ENCODE assay signal across 30 cellular contexts in the genomic region with DNA sequence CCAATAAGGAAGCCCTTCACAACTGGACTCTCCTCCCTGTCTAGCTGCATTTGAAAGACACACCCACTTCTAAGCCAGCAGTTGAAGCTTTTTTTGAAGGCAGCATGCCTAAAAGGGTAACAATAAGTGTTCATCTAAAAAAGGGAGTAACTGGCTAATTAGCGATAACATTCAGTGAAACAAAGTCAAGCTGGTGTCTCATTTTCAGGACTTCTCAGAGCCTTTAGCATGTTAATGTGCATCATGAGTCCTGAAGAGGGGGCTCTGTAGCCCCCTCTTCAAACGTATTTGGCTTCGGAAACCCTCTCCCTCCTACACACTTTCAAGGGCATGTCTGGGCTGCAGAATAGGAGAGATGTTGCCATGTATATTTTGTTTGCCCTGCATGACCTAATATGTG.
"Had no signal": no experiment of that assay in that cellular context is flagged by ENCODE, and none has a peak within 500 bp of the region (broad histone marks: within the 10 kb centered on the region; RNA-seq: fewer than 3 reads in every experiment).

No MANE protein-coding gene starts in this region.

- H3K4me3 Mint-ChIP-seq: activated B cell treated with CpG ODN at 0.5 μM for 24 hours; activated CD8-positive, alpha-beta T cell treated with anti-CD3 and anti-CD28 coated beads for 36 hours; activated naive CD4-positive, alpha-beta T cell treated with anti-CD3 and anti-CD28 coated beads for 36 hours; activated naive CD4-positive, alpha-beta T cell treated with anti-CD3 and anti-CD28 coated beads, Interleukin-2, amount 50 U/mL, for 24 hours; activated naive CD8-positive, alpha-beta T cell treated with anti-CD3 and anti-CD28 coated beads for 36 hours; activated naive CD8-positive, alpha-beta T cell treated with anti-CD3 and anti-CD28 coated beads, Interleukin-2, amount 50 U/mL, for 24 hours; activated T-cell treated with anti-CD3 and anti-CD28 coated beads, Interleukin-2, amount 50 U/mL, for 4 hours; activated T-helper 17 cell treated with anti-CD3 and anti-CD28 coated beads, Interleukin-2, amount 50 U/mL, for 72 hours; brain; dendritic cell treated with granulocyte-macrophage colony-stimulating factor and Interleukin-4, amounts not matched to agents 40 ng/mL and 50 ng/mL, for 4 days; endodermal cell; T-helper 17 cell; T-helper 2 cell treated with Interferon-gamma antibody and Interleukin-4, amounts not matched to agents 5 μg/mL and 100 μg/mL, for 36 hours had no signal

- H3K27me3 ChIP-seq: adrenal gland, ascending aorta, breast epithelium, cardiac muscle cell, dorsolateral prefrontal cortex had no signal

- H3K9me3 Mint-ChIP-seq: activated B cell treated with CpG ODN at 0.5 μM for 24 hours; activated CD8-positive, alpha-beta T cell treated with anti-CD3 and anti-CD28 coated beads for 36 hours; activated naive CD4-positive, alpha-beta T cell treated with anti-CD3 and anti-CD28 coated beads for 36 hours; activated naive CD4-positive, alpha-beta T cell treated with anti-CD3 and anti-CD28 coated beads, Interleukin-2, amount 50 U/mL, for 24 hours; activated naive CD8-positive, alpha-beta T cell treated with anti-CD3 and anti-CD28 coated beads for 36 hours; activated naive CD8-positive, alpha-beta T cell treated with anti-CD3 and anti-CD28 coated beads, Interleukin-2, amount 50 U/mL, for 24 hours; activated T-cell treated with anti-CD3 and anti-CD28 coated beads, Interleukin-2, amount 50 U/mL, for 4 hours; activated T-helper 17 cell treated with anti-CD3 and anti-CD28 coated beads, Interleukin-2, amount 50 U/mL, for 72 hours; brain; dendritic cell treated with granulocyte-macrophage colony-stimulating factor and Interleukin-4, amounts not matched to agents 40 ng/mL and 50 ng/mL, for 4 days; endodermal cell; T-helper 2 cell treated with Interferon-gamma antibody and Interleukin-4, amounts not matched to agents 5 μg/mL and 100 μg/mL, for 36 hours had no signal

- H3K27ac Mint-ChIP-seq: activated B cell treated with CpG ODN at 0.5 μM for 24 hours; activated CD8-positive, alpha-beta T cell treated with anti-CD3 and anti-CD28 coated beads for 36 hours; activated naive CD4-positive, alpha-beta T cell treated with anti-CD3 and anti-CD28 coated beads for 36 hours; activated naive CD4-positive, alpha-beta T cell treated with anti-CD3 and anti-CD28 coated beads, Interleukin-2, amount 50 U/mL, for 24 hours; activated naive CD8-positive, alpha-beta T cell treated with anti-CD3 and anti-CD28 coated beads for 36 hours; activated naive CD8-positive, alpha-beta T cell treated with anti-CD3 and anti-CD28 coated beads, Interleukin-2, amount 50 U/mL, for 24 hours; activated T-helper 17 cell treated with anti-CD3 and anti-CD28 coated beads, Interleukin-2, amount 50 U/mL, for 72 hours; dendritic cell treated with granulocyte-macrophage colony-stimulating factor and Interleukin-4, amounts not matched to agents 40 ng/mL and 50 ng/mL, for 4 days; endodermal cell; T-helper 17 cell; T-helper 2 cell treated with Interferon-gamma antibody and Interleukin-4, amounts not matched to agents 5 μg/mL and 100 μg/mL, for 36 hours had no signal

- H3K27me3 Mint-ChIP-seq: activated naive CD4-positive, alpha-beta T cell treated with anti-CD3 and anti-CD28 coated beads, Interleukin-2, amount 50 U/mL, for 24 hours; activated naive CD8-positive, alpha-beta T cell treated with anti-CD3 and anti-CD28 coated beads for 36 hours had no signal

- DNase-seq: activated B cell treated with CpG ODN at 0.5 μM for 24 hours; activated CD4-positive, alpha-beta T cell treated with anti-CD3 and anti-CD28 coated beads for 48 hours; activated CD4-positive, alpha-beta T cell treated with anti-CD3 and anti-CD28 coated beads, Interleukin-2, amount 50 U/mL, for 1 hour; activated CD4-positive, alpha-beta T cell treated with anti-CD3 and anti-CD28 coated beads, Interleukin-2, amount 50 U/mL, for 48 hours; activated CD8-positive, alpha-beta memory T cell treated with anti-CD3 and anti-CD28 coated beads for 24 hours; activated CD8-positive, alpha-beta T cell treated with anti-CD3 and anti-CD28 coated beads for 36 hours; activated effector memory CD4-positive, alpha-beta T cell treated with Interleukin-2 at 50 U/mL for 16 hours; activated naive CD4-positive, alpha-beta T cell treated with anti-CD3 and anti-CD28 coated beads for 36 hours; activated naive CD8-positive, alpha-beta T cell treated with anti-CD3 and anti-CD28 coated beads for 36 hours; activated naive CD8-positive, alpha-beta T cell treated with anti-CD3 and anti-CD28 coated beads, Interleukin-2, amount 50 U/mL, for 24 hours; activated T-cell treated with anti-CD3 and anti-CD28 coated beads, Interleukin-2, amount 50 U/mL, for 4 hours; adrenal gland; central memory CD4-positive, alpha-beta T cell; dorsolateral prefrontal cortex; effector memory CD4-positive, alpha-beta T cell; endodermal cell; foreskin fibroblast; T-helper 1 cell; T-helper 17 cell; T1000; WERI-Rb-1 had no signal

- H3K36me3 Mint-ChIP-seq: activated naive CD8-positive, alpha-beta T cell treated with anti-CD3 and anti-CD28 coated beads for 36 hours had no signal

- H3K27ac ChIP-seq: adrenal gland, ascending aorta, cardiac muscle cell, coronary artery, WERI-Rb-1 had no signal

- H3K4me3 ChIP-seq: adrenal gland, ascending aorta, breast epithelium, cardiac muscle cell, coronary artery, dorsolateral prefrontal cortex had no signal

- H3K9me3 ChIP-seq: adrenal gland, ascending aorta, breast epithelium had no signal

- H3K36me3 ChIP-seq: adrenal gland, ascending aorta, breast epithelium, cardiac muscle cell had no signal

- H3K4me1 ChIP-seq: ascending aorta had no signal

- H3K4me1 Mint-ChIP-seq: activated B cell treated with CpG ODN at 0.5 μM for 24 hours; activated naive CD8-positive, alpha-beta T cell treated with anti-CD3 and anti-CD28 coated beads for 36 hours; activated naive CD8-positive, alpha-beta T cell treated with anti-CD3 and anti-CD28 coated beads, Interleukin-2, amount 50 U/mL, for 24 hours; activated T-helper 17 cell treated with anti-CD3 and anti-CD28 coated beads, Interleukin-2, amount 50 U/mL, for 72 hours had no signal
